In the genomic region with DNA sequence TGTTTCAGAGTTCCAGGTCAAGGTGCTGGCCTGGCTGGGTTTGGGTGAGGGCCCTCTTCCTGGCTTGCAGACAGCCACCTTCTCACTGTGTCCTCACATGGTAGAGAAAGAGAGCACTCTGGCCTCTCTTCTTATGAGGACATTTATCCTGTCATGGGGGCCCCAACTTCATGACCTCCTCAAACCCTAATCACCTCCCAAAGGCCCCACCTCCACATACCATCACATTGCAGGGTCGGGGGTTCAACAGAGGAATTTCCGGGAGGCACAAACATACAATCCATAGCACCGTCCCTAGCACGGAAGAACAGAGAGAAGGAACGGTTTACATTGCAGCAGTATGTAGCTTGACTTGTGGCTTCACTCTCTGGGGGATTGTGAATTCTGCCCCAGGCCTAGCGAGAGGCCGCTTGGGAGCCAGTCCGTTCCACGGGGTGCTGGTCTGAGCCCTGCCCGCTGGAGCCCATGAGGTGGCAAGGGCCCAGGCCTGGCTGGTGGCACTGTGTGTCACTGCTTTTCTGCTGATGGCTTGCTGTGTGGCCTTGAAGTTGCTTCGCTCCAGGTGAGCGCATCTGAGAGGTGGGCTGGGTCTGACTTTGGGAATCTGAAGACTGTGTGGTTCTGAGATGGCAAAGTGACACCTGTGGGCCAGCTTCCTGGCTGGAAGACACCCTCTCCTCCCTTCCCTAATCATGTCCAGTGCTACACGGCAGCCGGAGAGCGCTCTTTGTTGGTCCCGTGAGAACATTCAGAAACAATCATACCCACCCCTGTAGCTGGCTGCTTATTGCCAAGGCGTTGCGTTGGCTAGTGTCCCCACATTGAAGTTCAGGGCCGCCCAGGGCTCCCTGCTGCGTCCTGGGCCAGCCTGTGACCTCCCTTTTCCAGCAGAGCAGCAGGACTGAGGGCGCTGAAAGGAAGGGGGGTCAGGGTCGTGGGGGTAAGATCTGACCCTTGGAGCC, we compare ENCODE assay signal across 15 cellular contexts.
A peak's percentile ranks its signal among the peaks of the same experiment; 100 is the strongest.
DNase-seq lines count a peak whose midpoint lies in the region; ATAC-seq and TF ChIP-seq lines count a peak whose summit lies in the region.
"Had no signal": no experiment of that assay in that cellular context is flagged by ENCODE, and none has a peak within 500 bp of the region (broad histone marks: within the 10 kb centered on the region; RNA-seq: fewer than 3 reads in every experiment).

No MANE protein-coding gene starts in this region.

- no peaks in the 10 kb centered on the region for H3K27me3 ChIP-seq in BLaER1
- H3K27me3 ChIP-seq in hepatocyte: no peaks in the 10 kb centered on the region
- H3K27me3 ChIP-seq in neutrophil: no peaks in the 10 kb centered on the region
- H3K27me3 ChIP-seq: dorsolateral prefrontal cortex had no signal

- H3K9me3 ChIP-seq in BLaER1 (no peaks in the 10 kb centered on the region), hepatocyte (ENCODE audit: low read depth) (no peaks in the 10 kb centered on the region), neutrophil (no peaks in the 10 kb centered on the region)

- no peak for TF ChIP-seq CTCF in RWPE1 (conservative IDR thresholded peaks at IDR 0.05; ENCODE audit: low read depth)
- TF ChIP-seq CTCF in hepatocyte (IDR thresholded peaks at IDR 0.05; ENCODE audit: poor library complexity): no peak
- no peak for TF ChIP-seq CTCF in neutrophil (IDR thresholded peaks at IDR 0.05)

- H3K4me1 ChIP-seq in BLaER1 (peaks cover 100% of the 10 kb centered on the region), hepatocyte (ENCODE audit: insufficient read depth) (peaks cover 45% of the 10 kb centered on the region), neutrophil (ENCODE audit: control insufficient read depth in 1 of 2, insufficient read depth in 1 of 2, low read depth in 1 of 2, low read length in 1 of 2) (peaks cover 52 to 65% of the 10 kb centered on the region in 2 experiments)

- no peak overlapping the region for H2AFZ ChIP-seq in hepatocyte

- H3K27ac ChIP-seq in BLaER1 (peak overlapping the region; percentile 61), RWPE1 (peak overlapping the region; percentile 34), hepatocyte (peak overlapping the region; percentile 26), neutrophil (peak overlapping the region; percentile 78)
- H3K27ac ChIP-seq: dorsolateral prefrontal cortex had no signal

- DNase-seq in RWPE1 (ENCODE audit: low spot score) (no peak), hepatocyte (ENCODE audit: low spot score) (no peak), GM03348 (ENCODE audit: low spot score) (no peak)
- DNase-seq in activated effector memory CD4-positive, alpha-beta T cell treated with Interleukin-2 at 50 U/mL for 16 hours: no peak
- DNase-seq: dorsolateral prefrontal cortex; NCI-H1417; NK-92 treated with Interleukin-12 subunit alpha and Interleukin-12 subunit beta, amount 100 ng/mL, for 24 hours; stimulated activated CD4-positive, alpha-beta T cell treated with anti-CD3 and anti-CD28 coated beads, Interleukin-4, amount 100 ng/mL, for 4 hours; T-helper 2 cell had no signal

- peaks cover 98% of the 10 kb centered on the region for H3K79me2 ChIP-seq in hepatocyte

- H3K36me3 ChIP-seq in BLaER1 (peaks cover 8% of the 10 kb centered on the region; the same call in 1 of the 2 replicates), hepatocyte (replicated peaks; ENCODE audit: insufficient read depth, low read depth) (no peaks in the 10 kb centered on the region), neutrophil (peaks cover 5% of the 10 kb centered on the region)

- 78% methylated on average over 22 of the region's 22 CpGs for WGBS in hepatocyte (ENCODE audit: low lambda C conversion rate, missing lambda C conversion rate)

- H3K9ac ChIP-seq in BLaER1: peak overlapping the region; percentile 58; the same call in 1 of the 2 replicates

- H3K4me3 ChIP-seq in BLaER1 (peak overlapping the region; percentile 9; the same call in 1 of the 2 replicates), hepatocyte (no peak overlapping the region), neutrophil (ENCODE audit: low read depth in 1 of 2, low read length in 1 of 2) (no peak overlapping the region)
- H3K4me3 ChIP-seq: dorsolateral prefrontal cortex had no signal

- no peaks in the 10 kb centered on the region for H3K9me2 ChIP-seq in hepatocyte (replicated peaks; ENCODE audit: insufficient read depth)

- H3K4me2 ChIP-seq in BLaER1 (peak overlapping the region; percentile 89), hepatocyte (no peak overlapping the region)

- peaks cover 100% of the 10 kb centered on the region for H4K20me1 ChIP-seq in BLaER1
- H4K20me1 ChIP-seq in hepatocyte (ENCODE audit: insufficient read depth, poor library complexity, severe bottlenecking): peaks cover 48% of the 10 kb centered on the region

- no peak for ATAC-seq in HG03159 (IDR thresholded peaks at IDR 0.05; ENCODE audit: unreplicated experiment)
- no peak for ATAC-seq in GM21423 (IDR thresholded peaks at IDR 0.05; ENCODE audit: unreplicated experiment)
- ATAC-seq: activated CD4-positive, CD25-positive, alpha-beta regulatory T cell treated with anti-CD3 and anti-CD28 coated beads, Interleukin-2, amount 50 U/mL, for 24 hours; Right ventricle myocardium inferior had no signal

- POLR2A ChIA-PET in RWPE1 (lab: Yijun Ruan, JAX; ENCODE audit: low non-redundant PET): no interaction called here

- CTCF ChIA-PET in RWPE1 (lab: Yijun Ruan, JAX): no interaction called here

Comparison
In these comparisons a context has a peak if more than half of its experiments do, and no peak if none do; other contexts are left out.
1. H3K27ac ChIP-seq: peak in every context shown above with its lines; median percentile 78 in neutrophil; 61 in BLaER1; 34 in RWPE1; 26 in hepatocyte.